13 cellular contexts compared by ENCODE assay signal in the genomic region with DNA sequence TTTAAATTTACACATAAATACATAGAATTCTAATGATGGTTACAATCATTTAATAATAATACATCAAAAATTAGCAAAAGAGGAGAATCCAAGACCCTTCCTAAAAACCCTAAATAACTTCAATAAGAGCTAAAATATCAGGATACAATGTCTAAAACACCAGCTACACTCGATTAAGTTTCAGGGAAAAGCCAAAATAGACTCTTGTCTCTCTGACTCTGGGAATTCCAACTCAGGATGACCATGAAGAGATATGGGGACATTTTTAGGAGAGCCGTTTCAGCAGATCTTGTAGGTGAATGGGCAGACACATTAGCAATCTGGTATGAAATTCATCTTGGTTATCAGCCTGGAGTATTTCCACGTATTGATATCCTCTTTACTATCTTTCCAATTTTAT.
DNase-seq lines count a peak whose midpoint lies in the region; ATAC-seq, FAIRE-seq and TF ChIP-seq lines count a peak whose summit lies in the region.
"Had no signal": no experiment of that assay in that cellular context is flagged by ENCODE, and none has a peak within 500 bp of the region (broad histone marks: within the 10 kb centered on the region; RNA-seq: fewer than 3 reads in every experiment).

No MANE protein-coding gene starts in this region.

- RAD21 ChIA-PET in HCT116 (lab: Charles Lee; ENCODE audit: low non-redundant PET in 1 of 2, low total read pairs in 2 of 2, uncharacterized antibody in 2 of 2, unreplicated experiment in 2 of 2) = no interaction called here

- no peaks in the 10 kb centered on the region for H3K36me3 Mint-ChIP-seq in mesothelial cell of epicardium
- H3K36me3 Mint-ChIP-seq in natural killer cell treated with Interleukin-12 subunit alpha and Interleukin-12 subunit beta and Interleukin-15 and Interleukin-18, amount 100 ng/mL, for 72 hours = peaks cover 9% of the 10 kb centered on the region
- H3K36me3 Mint-ChIP-seq in stimulated activated naive B cell treated with anti-CD40 and anti-IgM and Interleukin-4, amounts not matched to agents 10 μg/mL and 1 μg/mL and 100 μg/mL, for 72 hours = no peaks in the 10 kb centered on the region

- no peaks in the 10 kb centered on the region for H3K27me3 Mint-ChIP-seq in mesothelial cell of epicardium (ENCODE audit: low read depth)
- H3K27me3 Mint-ChIP-seq in natural killer cell treated with Interleukin-12 subunit alpha and Interleukin-12 subunit beta and Interleukin-15 and Interleukin-18, amount 100 ng/mL, for 72 hours = no peaks in the 10 kb centered on the region
- H3K27me3 Mint-ChIP-seq in stimulated activated naive B cell treated with anti-CD40 and anti-IgM and Interleukin-4, amounts not matched to agents 10 μg/mL and 1 μg/mL and 100 μg/mL, for 72 hours = no peaks in the 10 kb centered on the region
- H3K27me3 Mint-ChIP-seq: B cell; CD4-positive, alpha-beta T cell had no signal

- POLR2A ChIA-PET in A549 (lab: Yijun Ruan, JAX) (interaction anchor here (3.2 to 4.4 kb wide), 2 partner anchors 90 to 193 kb away, joined by 17 to 20 read pairs; a partner anchor contains a TSS), HCT116 (lab: Charles Lee) (no interaction called here)

- BruUV-seq in HCT116 (replicated peaks; lab: Mats Ljungman, UMichigan) = no TSS peak

- FAIRE-seq in A549 (lab: Jason Lieb, UNC) = no peak

- H3K27ac Mint-ChIP-seq in mesothelial cell of epicardium = peak overlapping the region; percentile 77
- peak overlapping the region in 1 of 2 donors; percentile 78 for H3K27ac Mint-ChIP-seq in natural killer cell treated with Interleukin-12 subunit alpha and Interleukin-12 subunit beta and Interleukin-15 and Interleukin-18, amount 100 ng/mL, for 72 hours
- no peak overlapping the region for H3K27ac Mint-ChIP-seq in stimulated activated naive B cell treated with anti-CD40 and anti-IgM and Interleukin-4, amounts not matched to agents 10 μg/mL and 1 μg/mL and 100 μg/mL, for 72 hours
- H3K27ac Mint-ChIP-seq: B cell; CD4-positive, alpha-beta T cell had no signal

- peak overlapping the region; percentile 86 for H2AFZ ChIP-seq in HCT116 (ENCODE audit: low read depth, low read length, poor library complexity, severe bottlenecking)

- no peak for ATAC-seq in A549
- ATAC-seq in HCT116 = no peak
- ATAC-seq in natural killer cell treated with Interleukin-12 subunit alpha and Interleukin-12 subunit beta and Interleukin-15 and Interleukin-18, amount 100 ng/mL, for 72 hours = no peak
- no peak for ATAC-seq in stimulated activated naive B cell treated with anti-CD40 and anti-IgM and Interleukin-4, amounts not matched to agents 10 μg/mL and 1 μg/mL and 100 μg/mL, for 72 hours (replicated peaks)

- no peak for TF ChIP-seq EP300 in A549 (IDR thresholded peaks at IDR 0.05)

- peaks cover 10% of the 10 kb centered on the region for H3K9me3 Mint-ChIP-seq in mesothelial cell of epicardium
- no peaks in the 10 kb centered on the region for H3K9me3 Mint-ChIP-seq in natural killer cell treated with Interleukin-12 subunit alpha and Interleukin-12 subunit beta and Interleukin-15 and Interleukin-18, amount 100 ng/mL, for 72 hours
- peaks cover 0 to 4% of the 10 kb centered on the region in 2 donors for H3K9me3 Mint-ChIP-seq in stimulated activated naive B cell treated with anti-CD40 and anti-IgM and Interleukin-4, amounts not matched to agents 10 μg/mL and 1 μg/mL and 100 μg/mL, for 72 hours

- WGBS in A549 (ENCODE audit: missing lambda C conversion rate) = 61% methylated on average over 3 of the region's 3 CpGs

- intact Hi-C loops in HCT116 (cut with micrococcal nuclease) (no loop called here), posterior vena cava (cut with DNase I) (no loop called here)

- peaks cover 37% of the 10 kb centered on the region for H3K4me1 Mint-ChIP-seq in mesothelial cell of epicardium
- peaks cover 43 to 54% of the 10 kb centered on the region in 2 donors for H3K4me1 Mint-ChIP-seq in natural killer cell treated with Interleukin-12 subunit alpha and Interleukin-12 subunit beta and Interleukin-15 and Interleukin-18, amount 100 ng/mL, for 72 hours (ENCODE audit: low read depth in 2 of 2)
- H3K4me1 Mint-ChIP-seq in stimulated activated naive B cell treated with anti-CD40 and anti-IgM and Interleukin-4, amounts not matched to agents 10 μg/mL and 1 μg/mL and 100 μg/mL, for 72 hours = peaks cover 17 to 26% of the 10 kb centered on the region in 2 donors

- no peaks in the 10 kb centered on the region for H4K20me1 ChIP-seq in HCT116 (ENCODE audit: insufficient read depth)

- TF ChIP-seq CTCF in A549 (IDR thresholded peaks at IDR 0.05) = no peak
- no peak for TF ChIP-seq CTCF in HCT116 (IDR thresholded peaks at IDR 0.05 in 2 of 3, conservative IDR thresholded peaks at IDR 0.05 in 1 of 3; ENCODE audit: borderline replicate concordance in 1 of 3, insufficient read depth in 1 of 3, low read depth in 2 of 3, low read length in 2 of 3)
- no peak for TF ChIP-seq CTCF in mesothelial cell of epicardium (IDR thresholded peaks at IDR 0.05; ENCODE audit: unreplicated experiment)

- no peaks in the 10 kb centered on the region for H3K36me3 ChIP-seq in HCT116 (ENCODE audit: control insufficient read depth in 1 of 2, insufficient read depth in 2 of 2, low read length in 2 of 2)
- H3K36me3 ChIP-seq in SJSA1 = no peaks in the 10 kb centered on the region

- H3K27me3 ChIP-seq in HCT116 (ENCODE audit: insufficient read depth, low read length) = no peaks in the 10 kb centered on the region
- H3K27me3 ChIP-seq in SJSA1 (replicated peaks) = no peaks in the 10 kb centered on the region

- no peak overlapping the region for H3K4me3 Mint-ChIP-seq in mesothelial cell of epicardium
- no peak overlapping the region for H3K4me3 Mint-ChIP-seq in natural killer cell treated with Interleukin-12 subunit alpha and Interleukin-12 subunit beta and Interleukin-15 and Interleukin-18, amount 100 ng/mL, for 72 hours
- H3K4me3 Mint-ChIP-seq in stimulated activated naive B cell treated with anti-CD40 and anti-IgM and Interleukin-4, amounts not matched to agents 10 μg/mL and 1 μg/mL and 100 μg/mL, for 72 hours = no peak overlapping the region
- H3K4me3 Mint-ChIP-seq: B cell; CD4-positive, alpha-beta T cell had no signal

- no peak for TF ChIP-seq POLR2A in A549 (IDR thresholded peaks at IDR 0.05; ENCODE audit: low read length)
- no peak for TF ChIP-seq POLR2A in HCT116 (IDR thresholded peaks at IDR 0.05; ENCODE audit: borderline replicate concordance, extremely low read depth, insufficient read depth, insufficient read length)

- TF ChIP-seq RAD21 in A549 (conservative IDR thresholded peaks at IDR 0.05 in 1 of 2, IDR thresholded peaks at IDR 0.05 in 1 of 2) = no peak
- TF ChIP-seq RAD21 in HCT116 (IDR thresholded peaks at IDR 0.05; ENCODE audit: low read depth) = no peak

- H3K4me3 ChIP-seq in A549 (peak overlapping the region; percentile 9; the same call in 1 of the 3 replicates), HCT116 (replicated peaks in 1 of 2; ENCODE audit: low read depth in 1 of 2, low read length in 2 of 2) (peak overlapping the region in 1 of 2 experiments; percentile 41; a peak in 1 of 4 replicates), SJSA1 (no peak overlapping the region)

- CTCF ChIA-PET in A549 (lab: Yijun Ruan, JAX) = interaction anchor here (0.5 to 1.2 kb wide), 2 partner anchors 555 to 594 kb away, joined by 3 read pairs; no protein-coding TSS in a partner anchor
- CTCF ChIA-PET in HCT116 (lab: Charles Lee) = no interaction called here

- no peak for DNase-seq in A549 (ENCODE audit: low read depth in 1 of 2, low spot score in 1 of 2)
- DNase-seq in HCT116 (ENCODE audit: low read depth, low spot score) = no peak
- no peak for DNase-seq in SJSA1 (ENCODE audit: low read depth in 1 of 2, low spot score in 2 of 2)
- DNase-seq in mesothelial cell of epicardium (ENCODE audit: low spot score in 2 of 2, unreplicated experiment in 2 of 2) = no peak
- DNase-seq in natural killer cell treated with Interleukin-12 subunit alpha and Interleukin-12 subunit beta and Interleukin-15 and Interleukin-18, amount 100 ng/mL, for 72 hours (ENCODE audit: low spot score) = no peak
- no peak for DNase-seq in posterior vena cava (ENCODE audit: low spot score)
- no peak for DNase-seq in stimulated activated naive B cell treated with anti-CD40 and anti-IgM and Interleukin-4, amounts not matched to agents 10 μg/mL and 1 μg/mL and 100 μg/mL, for 72 hours
- DNase-seq: C1 segment of cervical spinal cord; CD4-positive, alpha-beta T cell; GF-D8; KBM-7 had no signal

- H3K27ac ChIP-seq in A549 (peak overlapping the region; percentile 94 to 98), HCT116 (ENCODE audit: low read depth, low read length) (peak overlapping the region; percentile 68; the same call in 1 of the 2 replicates), SJSA1 (peak overlapping the region; percentile 90)
- H3K27ac ChIP-seq: HL-60 had no signal

- H3K9me3 ChIP-seq in A549 = peaks cover 10% of the 10 kb centered on the region; the same call in 1 of the 3 replicates
- H3K9me3 ChIP-seq in HCT116 (ENCODE audit: control insufficient read depth in 1 of 2, insufficient read depth in 1 of 2, low read depth in 1 of 2, low read length in 2 of 2) = no peaks in the 10 kb centered on the region
- no peaks in the 10 kb centered on the region for H3K9me3 ChIP-seq in SJSA1 (replicated peaks)

- H3K4me1 ChIP-seq in A549 = peaks cover 57% of the 10 kb centered on the region
- H3K4me1 ChIP-seq in HCT116 (ENCODE audit: control insufficient read depth in 1 of 2, insufficient read depth in 2 of 2, low read length in 2 of 2) = peaks cover 24 to 35% of the 10 kb centered on the region in 2 experiments
- peaks cover 48% of the 10 kb centered on the region for H3K4me1 ChIP-seq in SJSA1 (replicated peaks)

- no peak overlapping the region for H3K9ac ChIP-seq in HCT116 (ENCODE audit: low read length)

- H3K4me2 ChIP-seq in A549 (peak overlapping the region; percentile 90), HCT116 (ENCODE audit: low read length) (peak overlapping the region; percentile 68)

- no peaks in the 10 kb centered on the region for H3K9me2 ChIP-seq in HCT116 (ENCODE audit: insufficient read depth)

- no peaks in the 10 kb centered on the region for H3K79me2 ChIP-seq in HCT116 (ENCODE audit: insufficient read depth, low read length)

TF ChIP-seq in A549, 52 proteins besides CTCF, POLR2A, EP300 and RAD21 (continues in another document):
- TF ChIP-seq RNF2 (IDR thresholded peaks at IDR 0.05; ENCODE audit: borderline replicate concordance, low read depth) = no peak

TF ChIP-seq in HCT116, 20 proteins besides CTCF, POLR2A, EP300 and RAD21 (continues in another document):
- TF ChIP-seq EZH2phosphoT487 (IDR thresholded peaks at IDR 0.05; ENCODE audit: borderline replicate concordance) (no peak), TCF7L2 (IDR thresholded peaks at IDR 0.05; ENCODE audit: borderline replicate concordance, extremely low read depth, insufficient read depth, insufficient read length) (no peak), POLR2AphosphoS5 (IDR thresholded peaks at IDR 0.05; ENCODE audit: low read depth, low read length) (no peak), ZFX (IDR thresholded peaks at IDR 0.05) (no peak), CEBPB (IDR thresholded peaks at IDR 0.05; ENCODE audit: low read depth) (no peak), FOSL1 (IDR thresholded peaks at IDR 0.05; ENCODE audit: low read depth) (no peak), YY1 (IDR thresholded peaks at IDR 0.05; ENCODE audit: extremely low read depth, insufficient replicate concordance, low read depth, low read length) (no peak), SP1 (IDR thresholded peaks at IDR 0.05; ENCODE audit: low read depth) (no peak)
